Comparison of ENCODE assay signal across 23 cellular contexts in genomic region chr15:74505837-74506514, GRCh38. TPM values are rescaled to one million over a fixed set of nuclear protein-coding genes. Genes with fewer than 3 reads are reported as not detected.
A peak's percentile ranks its signal among the peaks of the same experiment; 100 is the strongest.
DNase-seq lines count a peak whose midpoint lies in the region; ATAC-seq, FAIRE-seq and TF ChIP-seq lines count a peak whose summit lies in the region.
"Had no signal": no experiment of that assay in that cellular context is flagged by ENCODE, and none has a peak within 500 bp of the region (broad histone marks: within the 10 kb centered on the region; RNA-seq: fewer than 3 reads in every experiment).

No MANE protein-coding gene starts in this region.

- no peak overlapping the region for H2BK20ac ChIP-seq in IMR-90 (ENCODE audit: low read depth, low read length)

- dilution Hi-C loops in IMR-90 (cut with HindIII; ENCODE audit: low sequenced_read_pairs, unreplicated experiment), result no loop called here

- no peak overlapping the region for H2BK120ac ChIP-seq in IMR-90 (ENCODE audit: low read depth, low read length)

- H3K79me1 ChIP-seq in IMR-90 (ENCODE audit: low read depth in 1 of 2, low read length in 2 of 2), result no peaks in the 10 kb centered on the region

- H3K27ac Mint-ChIP-seq in astrocyte (ENCODE audit: unreplicated experiment), result no peak overlapping the region
- H3K27ac Mint-ChIP-seq: activated naive CD8-positive, alpha-beta T cell; CD8-positive, alpha-beta memory T cell; GM23338 had no signal

- no peak overlapping the region for H3K56ac ChIP-seq in IMR-90 (ENCODE audit: extremely low read depth, insufficient read depth, low read length)

- no peak overlapping the region for H3K4me3 Mint-ChIP-seq in astrocyte (ENCODE audit: unreplicated experiment)
- H3K4me3 Mint-ChIP-seq: activated naive CD8-positive, alpha-beta T cell; brain; CD8-positive, alpha-beta memory T cell; GM23338 had no signal

- H3K9me3 ChIP-seq in IMR-90 (ENCODE audit: control insufficient read depth, insufficient read depth, low read length) (no peaks in the 10 kb centered on the region), astrocyte (ENCODE audit: insufficient read depth, low read depth, low read length) (no peaks in the 10 kb centered on the region), right cardiac atrium (ENCODE audit: control insufficient read depth, low read length) (no peaks in the 10 kb centered on the region)
- H3K9me3 ChIP-seq: left lung, Peyer's patch, sigmoid colon had no signal

- in situ Hi-C loops in IMR-90 (cut with MboI; ENCODE audit: low sequenced_read_pairs), result no loop called here

- peaks cover 3% of the 10 kb centered on the region for H3K9me3 Mint-ChIP-seq in astrocyte (ENCODE audit: unreplicated experiment)
- H3K9me3 Mint-ChIP-seq: CD8-positive, alpha-beta memory T cell; GM23338 had no signal

- intact Hi-C loops in IMR-90 (cut with micrococcal nuclease), result no loop called here
- intact Hi-C loops in right cardiac atrium (cut with DNase I), result no loop called here

- ATAC-seq in IMR-90 (ENCODE audit: low read depth) (no peak), GM19467 (IDR thresholded peaks at IDR 0.05; ENCODE audit: unreplicated experiment) (no peak), right cardiac atrium (no peak), HG02571 (IDR thresholded peaks at IDR 0.05; ENCODE audit: unreplicated experiment) (no peak)
- ATAC-seq: GM23338, left lung had no signal

- H3K23ac ChIP-seq in IMR-90 (ENCODE audit: low read depth, low read length), result no peak overlapping the region

- CTCF ChIA-PET in IMR-90 (lab: Yijun Ruan, JAX), result interaction anchor here (0.7 kb wide), 1 partner anchor 12 kb away, joined by 3 read pairs; no protein-coding TSS in a partner anchor

- H3K4me3 ChIP-seq in IMR-90 (ENCODE audit: insufficient read depth, low read depth, low read length) (no peak overlapping the region), astrocyte (ENCODE audit: insufficient read depth, low read depth, low read length) (no peak overlapping the region), right cardiac atrium (ENCODE audit: low read length) (no peak overlapping the region)
- H3K4me3 ChIP-seq: GM23338, left lung, Peyer's patch, sigmoid colon had no signal

- H3K4me1 ChIP-seq in IMR-90 (ENCODE audit: control insufficient read depth, insufficient read depth, low read length) (peaks cover 6% of the 10 kb centered on the region; the same call in 1 of the 2 replicates), astrocyte (ENCODE audit: insufficient read depth, low read length) (no peaks in the 10 kb centered on the region), right cardiac atrium (ENCODE audit: control insufficient read depth, insufficient read depth, low read length) (no peaks in the 10 kb centered on the region)
- H3K4me1 ChIP-seq: Peyer's patch, sigmoid colon had no signal

- H3K9ac ChIP-seq in IMR-90 (ENCODE audit: low read depth, low read length) (no peak overlapping the region), astrocyte (ENCODE audit: low read length) (no peak overlapping the region)

- H3K36me3 Mint-ChIP-seq in astrocyte (ENCODE audit: low read depth, unreplicated experiment), result no peaks in the 10 kb centered on the region

- no peak overlapping the region; the same call in 1 of the 2 replicates for H3K18ac ChIP-seq in IMR-90 (ENCODE audit: low read depth, low read length)

- no peak overlapping the region for H3K14ac ChIP-seq in IMR-90 (replicated peaks; ENCODE audit: low read depth, low read length)

- no peak for TF ChIP-seq CTCF in IMR-90 (conservative IDR thresholded peaks at IDR 0.05; ENCODE audit: low read depth, low read length)
- TF ChIP-seq CTCF in astrocyte (IDR thresholded peaks at IDR 0.05; ENCODE audit: insufficient read depth, low read depth, low read length), result no peak

- no peak for TF ChIP-seq RAD21 in IMR-90 (IDR thresholded peaks at IDR 0.05; ENCODE audit: low read length)

- peak; percentile 52 for FAIRE-seq in astrocyte (lab: Jason Lieb, UNC)
- FAIRE-seq: GM12891, urothelium cell line had no signal

- H3K4me1 Mint-ChIP-seq in astrocyte (ENCODE audit: low read depth, unreplicated experiment), result no peaks in the 10 kb centered on the region
- H3K4me1 Mint-ChIP-seq: brain; CD8-positive, alpha-beta memory T cell; GM23338 had no signal

- 100% methylated on average over 3 of the region's 6 CpGs; no CpG with 5 or more reads in 1 of the 2 experiments for WGBS in IMR-90 (ENCODE audit: extremely low coverage in 2 of 2, insufficient read length in 1 of 2), 2 experiments
- WGBS in right cardiac atrium, result 92% methylated on average over 6 of the region's 6 CpGs

- H2BK15ac ChIP-seq in IMR-90 (ENCODE audit: low read depth, low read length), result peak overlapping the region; percentile 45

- H4K91ac ChIP-seq in IMR-90 (ENCODE audit: insufficient read depth, low read depth, low read length), result no peak overlapping the region; the same call in 1 of the 2 replicates

- no peaks in the 10 kb centered on the region for H3K79me2 ChIP-seq in astrocyte (ENCODE audit: insufficient read depth, low read length)

- no peaks in the 10 kb centered on the region for H3K36me3 ChIP-seq in IMR-90 (ENCODE audit: control insufficient read depth, insufficient read depth, low read length)
- no peaks in the 10 kb centered on the region for H3K36me3 ChIP-seq in astrocyte (ENCODE audit: insufficient read depth, low read length)
- H3K36me3 ChIP-seq: left lung, Peyer's patch, sigmoid colon had no signal

- peak overlapping the region; percentile 64 for H2AFZ ChIP-seq in IMR-90 (replicated peaks; ENCODE audit: low read length, poor library complexity)
- no peak overlapping the region for H2AFZ ChIP-seq in astrocyte (ENCODE audit: low read depth, low read length)
- H2AFZ ChIP-seq: GM23338 had no signal

- H3K9me1 ChIP-seq in IMR-90 (ENCODE audit: insufficient read depth, low read length), result peaks cover 4% of the 10 kb centered on the region; the same call in 1 of the 2 replicates

- POLR2A ChIA-PET in IMR-90 (lab: Charles Lee; ENCODE audit: unreplicated experiment), result no interaction called here

- peak overlapping the region; percentile 58 for H2BK5ac ChIP-seq in IMR-90 (ENCODE audit: low read depth, low read length, poor library complexity, severe bottlenecking)

- no peak overlapping the region; the same call in 1 of the 2 replicates for H3K27ac ChIP-seq in IMR-90 (ENCODE audit: insufficient read depth, low read length)
- no peak overlapping the region for H3K27ac ChIP-seq in astrocyte (ENCODE audit: low read depth, low read length)
- H3K27ac ChIP-seq in right cardiac atrium (ENCODE audit: low read length), result no peak overlapping the region
- H3K27ac ChIP-seq: left lung, Peyer's patch, sigmoid colon had no signal

- DNase-seq in Daoy (ENCODE audit: low read depth), result peak; percentile 54
- peak; percentile 54 for DNase-seq in IMR-90
- DNase-seq in astrocyte (ENCODE audit: low read depth), result peak; percentile 57
- peak; percentile 84 for DNase-seq in kidney tubule cell (ENCODE audit: low spot score)
- no peak for DNase-seq in right cardiac atrium
- no peak for DNase-seq in hepatic stellate cell (ENCODE audit: low spot score)
- DNase-seq: activated CD4-positive, alpha-beta T cell treated with anti-CD3 and anti-CD28 coated beads, Interleukin-2, amount 50 U/mL, for 4 hours; CD8-positive, alpha-beta memory T cell; KBM-7; left lung; NCI-H1105; NCI-H748 treated with DMSO at 0.1 percent for 48 hours; occipital lobe; Peyer's patch; sigmoid colon; stimulated activated CD4-positive, alpha-beta T cell treated with anti-CD3 and anti-CD28 coated beads, Interleukin-1b, Interleukin-23, amount 100 ng/mL, for 48 hours had no signal

- no peaks in the 10 kb centered on the region for H3K27me3 Mint-ChIP-seq in astrocyte (ENCODE audit: low read depth, unreplicated experiment)
- H3K27me3 Mint-ChIP-seq: activated naive CD8-positive, alpha-beta T cell; CD8-positive, alpha-beta memory T cell had no signal

- H4K20me1 ChIP-seq in IMR-90 (ENCODE audit: insufficient read depth, low read length) (0 out of 2 replicates have a peak, but pooled peaks cover 3% of the 10 kb centered on the region), astrocyte (ENCODE audit: insufficient read depth, low read length) (no peaks in the 10 kb centered on the region)

- H4K5ac ChIP-seq in IMR-90 (ENCODE audit: low read depth, low read length), result no peak overlapping the region; the same call in 1 of the 2 replicates

- peak overlapping the region; percentile 79 for H2AK9ac ChIP-seq in IMR-90 (replicated peaks; ENCODE audit: low read depth, low read length, poor library complexity)

- H3K27me3 ChIP-seq in IMR-90 (ENCODE audit: control insufficient read depth, insufficient read depth, low read length) (no peaks in the 10 kb centered on the region), astrocyte (ENCODE audit: insufficient read depth, low read length) (no peaks in the 10 kb centered on the region), right cardiac atrium (ENCODE audit: control insufficient read depth, insufficient read depth) (no peaks in the 10 kb centered on the region)
- H3K27me3 ChIP-seq: left lung, Peyer's patch, sigmoid colon had no signal

- BruUV-seq in IMR-90 (replicated peaks; lab: Mats Ljungman, UMichigan), result no TSS peak

- H4K8ac ChIP-seq in IMR-90 (ENCODE audit: low read depth in 2 of 2, low read length in 2 of 2), result no peak overlapping the region

- TF ChIP-seq POLR2A in IMR-90 (IDR thresholded peaks at IDR 0.05; ENCODE audit: low read depth, low read length), result no peak

- H3K4ac ChIP-seq in IMR-90 (ENCODE audit: low read depth, low read length), result no peak overlapping the region

- H2AK5ac ChIP-seq in IMR-90 (ENCODE audit: low read depth, low read length), result peak overlapping the region; percentile 80

- H3K4me2 ChIP-seq in IMR-90 (ENCODE audit: low read depth, low read length), result no peak overlapping the region
- H3K4me2 ChIP-seq in astrocyte (ENCODE audit: low read length), result no peak overlapping the region
- H3K4me2 ChIP-seq: GM23338 had no signal

TF ChIP-seq in IMR-90, 13 proteins besides CTCF, POLR2A, EP300 and RAD21 (continues in another document):
- TF ChIP-seq BHLHE40 (IDR thresholded peaks at IDR 0.05; ENCODE audit: low read depth, low read length), result no peak
- no peak for TF ChIP-seq RCOR1 (IDR thresholded peaks at IDR 0.05; ENCODE audit: insufficient replicate concordance, low read length)
- TF ChIP-seq MXI1 (IDR thresholded peaks at IDR 0.05; ENCODE audit: borderline replicate concordance, low read depth, low read length), result no peak

RNA-seq across cellular contexts. Expression of gene ARID3B, which starts 35.0 kb away (rescaled TPM):
- 9.3 and 10.6 TPM in 2 replicates for total RNA-seq in Daoy (2014; rRNA removed; shearing (Covaris generic))
- total RNA-seq in IMR-90 (2012; rRNA removed), result 2.5 TPM in 2 replicates
- polyA plus RNA-seq in IMR-90 (2012; rRNA removed), result 5.0 and 5.9 TPM in 2 replicates
- polyA plus RNA-seq in IMR-90 (2012; cell fraction: cytosol; rRNA removed), result 1.6 and 2.6 TPM in 2 replicates
- 32.3 and 36.4 TPM in 2 replicates for polyA plus RNA-seq in IMR-90 (2012; cell fraction: nucleus; rRNA removed; ENCODE audit: low replicate concordance)
- 11.9 and 18.5 TPM in 2 replicates for total RNA-seq in astrocyte
- 1 to 10 TPM; 2.1 to 3.8 (median 2.5) TPM for total RNA-seq in right cardiac atrium
- 2.1 TPM for polyA plus RNA-seq in right cardiac atrium

RNA-seq across cellular contexts. Expression of gene UBL7, which starts 45.0 kb away (rescaled TPM):
- 109 and 115 TPM in 2 replicates for total RNA-seq in Daoy (2014; rRNA removed; shearing (Covaris generic))
- 57.8 and 68.1 TPM in 2 replicates for total RNA-seq in IMR-90 (2012; rRNA removed)
- 78.4 and 80.1 TPM in 2 replicates for polyA plus RNA-seq in IMR-90 (2012; rRNA removed)
- polyA plus RNA-seq in IMR-90 (2012; cell fraction: cytosol; rRNA removed), result 64.2 and 85.0 TPM in 2 replicates
- 21.3 and 32.0 TPM in 2 replicates for polyA plus RNA-seq in IMR-90 (2012; cell fraction: nucleus; rRNA removed; ENCODE audit: low replicate concordance)
- total RNA-seq in astrocyte, result 40.9 and 46.1 TPM in 2 replicates
- 10 to 100 TPM; 35.8 to 59.3 (median 49.8) TPM for total RNA-seq in right cardiac atrium
- 49.0 TPM for polyA plus RNA-seq in right cardiac atrium

Comparison
In these comparisons a context has a peak if more than half of its experiments do, and no peak if none do; other contexts are left out.
1. DNase-seq: peak in Daoy (single experiment), IMR-90 (single experiment), astrocyte (single experiment) and kidney tubule cell (single experiment); none in right cardiac atrium (0 of 3) and hepatic stellate cell (single experiment).